In the genomic region with DNA sequence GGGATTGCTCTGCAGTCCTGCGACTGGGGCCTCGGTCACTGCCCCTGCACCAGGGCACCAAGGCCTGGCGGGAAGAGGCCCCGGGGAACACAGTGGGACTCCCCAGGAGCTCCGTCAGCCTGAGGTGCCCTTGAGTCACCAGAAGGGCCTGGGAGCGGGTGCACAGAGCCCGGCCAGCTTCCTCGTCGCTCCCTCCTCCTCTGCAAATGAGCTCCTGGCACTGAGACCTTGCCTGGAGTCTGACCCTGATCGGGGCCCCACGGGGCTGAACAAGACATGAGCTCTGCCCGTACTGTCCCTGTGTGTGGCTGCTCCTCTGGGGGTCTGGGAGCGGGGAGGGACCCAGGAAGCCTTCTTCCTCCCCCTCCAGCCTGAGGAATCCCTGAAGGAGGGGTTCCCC, we compare ENCODE assay signal across 19 cellular contexts. TPM values are rescaled to one million over a fixed set of nuclear protein-coding genes. Genes with fewer than 3 reads are reported as not detected.
DNase-seq lines count a peak whose midpoint lies in the region; ATAC-seq and TF ChIP-seq lines count a peak whose summit lies in the region.
"Had no signal": no experiment of that assay in that cellular context is flagged by ENCODE, and none has a peak within 500 bp of the region (broad histone marks: within the 10 kb centered on the region; RNA-seq: fewer than 3 reads in every experiment).

No MANE protein-coding gene starts in this region.

- TF ChIP-seq CTCF in hepatocyte (IDR thresholded peaks at IDR 0.05; ENCODE audit: poor library complexity), result no peak

- ATAC-seq in GM19397 (IDR thresholded peaks at IDR 0.05; ENCODE audit: unreplicated experiment), result no peak

- H3K9ac ChIP-seq in BLaER1, result no peak overlapping the region

- 62% methylated on average over 12 of the region's 13 CpGs for WGBS in hepatocyte (ENCODE audit: low lambda C conversion rate, missing lambda C conversion rate)

- no peaks in the 10 kb centered on the region for H3K79me2 ChIP-seq in hepatocyte

- H3K36me3 ChIP-seq in BLaER1 (no peaks in the 10 kb centered on the region), SJCRH30 (no peaks in the 10 kb centered on the region), hepatocyte (replicated peaks; ENCODE audit: insufficient read depth, low read depth) (no peaks in the 10 kb centered on the region)

- H3K4me3 ChIP-seq in BLaER1 (0 out of 2 replicates have a peak overlapping the region, but pooled peaks have one; percentile 28), SJCRH30 (no peak overlapping the region), hepatocyte (no peak overlapping the region)
- H3K4me3 ChIP-seq: PC-9 had no signal

- H3K9me3 ChIP-seq in BLaER1 (peaks cover 14% of the 10 kb centered on the region), SJCRH30 (replicated peaks) (no peaks in the 10 kb centered on the region), hepatocyte (ENCODE audit: low read depth) (no peaks in the 10 kb centered on the region)

- H3K4me1 ChIP-seq in BLaER1 (peaks cover 30% of the 10 kb centered on the region), SJCRH30 (peaks cover 33% of the 10 kb centered on the region), hepatocyte (ENCODE audit: insufficient read depth) (peaks cover 19% of the 10 kb centered on the region)

- H3K27ac ChIP-seq in BLaER1, result no peak overlapping the region
- H3K27ac ChIP-seq in SJCRH30, result peak overlapping the region; percentile 99
- H3K27ac ChIP-seq in hepatocyte, result no peak overlapping the region
- H3K27ac ChIP-seq: PC-9 had no signal

- no peaks in the 10 kb centered on the region for H3K9me2 ChIP-seq in hepatocyte (replicated peaks; ENCODE audit: insufficient read depth)

- H4K20me1 ChIP-seq in BLaER1 (peaks cover 41% of the 10 kb centered on the region), hepatocyte (ENCODE audit: insufficient read depth, poor library complexity, severe bottlenecking) (no peaks in the 10 kb centered on the region)

- DNase-seq in HPDE6-E6E7 (ENCODE audit: extremely low spot score), result peak; percentile 8
- peak; percentile 77 to 83 for DNase-seq in SJCRH30
- peak; percentile 48 for DNase-seq in hepatocyte (ENCODE audit: low spot score)
- DNase-seq in SKM-1 treated with dmso at 0.1 percent for 144 hours (lab: John Stamatoyannopoulos, UW; ENCODE audit: unreplicated experiment), result no peak
- DNase-seq in NCI-H1436 (lab: John Stamatoyannopoulos, UW), result no peak
- DNase-seq in HUDEP-2 (lab: John Stamatoyannopoulos, UW; ENCODE audit: unreplicated experiment in 76 of 76), result no peak
- DNase-seq: DND-41, HFFc6, MV-4-11, NCI-H1436 treated with DMSO at 0.1 percent for 48 hours, NCI-H2081, NCI-H82, PC-9, SHP77 treated with DMSO at 0.1 percent for 48 hours had no signal

- H2AFZ ChIP-seq in hepatocyte, result no peak overlapping the region
- H2AFZ ChIP-seq: PC-9 had no signal

- H3K4me2 ChIP-seq in BLaER1 (peak overlapping the region; percentile 88), hepatocyte (peak overlapping the region; percentile 55)
- H3K4me2 ChIP-seq: PC-9 had no signal

- H3K27me3 ChIP-seq in BLaER1 (peaks cover 62% of the 10 kb centered on the region), SJCRH30 (no peaks in the 10 kb centered on the region), hepatocyte (no peaks in the 10 kb centered on the region)

RNA-seq across cellular contexts. Expression of a gene that starts 36.4 kb away (rescaled TPM):
- total RNA-seq in SJCRH30 (2014; rRNA removed; shearing (Covaris generic)), result 3.7 and 4.5 TPM in 2 replicates
- total RNA-seq in hepatocyte, result 0.77 TPM in 1 of 2 replicates, not detected in the other
- polyA plus RNA-seq in hepatocyte, result 1.3 TPM in 1 of 2 replicates, not detected in the other
- total RNA-seq: HFFc6, PC-9 had no signal

RNA-seq across cellular contexts. Expression of a gene that starts 54.6 kb away (rescaled TPM):
- 141 and 144 TPM in 2 replicates for total RNA-seq in SJCRH30 (2014; rRNA removed; shearing (Covaris generic))
- total RNA-seq in hepatocyte, result 2.7 and 3.8 TPM in 2 replicates
- 3.8 and 4.7 TPM in 2 replicates for polyA plus RNA-seq in hepatocyte
- total RNA-seq: PC-9 had no signal

RNA-seq across cellular contexts. Expression of a gene that starts 59.9 kb away (rescaled TPM):
- total RNA-seq in SJCRH30 (2014; rRNA removed; shearing (Covaris generic)), result not detected in 2 replicates
- not detected in 2 replicates for total RNA-seq in hepatocyte
- polyA plus RNA-seq in hepatocyte, result 0.10 TPM in 1 of 2 replicates, not detected in the other
- total RNA-seq: H1, HFFc6, LHCN-M2, NCI-H460, PC-9 had no signal
- polyA plus RNA-seq: H1 had no signal

Comparison
In these comparisons a context has a peak if more than half of its experiments do, and no peak if none do; other contexts are left out.
1. DNase-seq: peak in HPDE6-E6E7 (single experiment), SJCRH30 (2 of 2) and hepatocyte (single experiment); none in SKM-1 treated with dmso at 0.1 percent for 144 hours (single experiment), NCI-H1436 (single experiment) and HUDEP-2 (0 of 76).
2. RNA of a gene that starts 54.6 kb away (total RNA-seq): 141 to 144 TPM in SJCRH30; 2.7 to 3.8 TPM in hepatocyte; every median in the first group is over 10 times any median in the second.